In the genomic region with DNA sequence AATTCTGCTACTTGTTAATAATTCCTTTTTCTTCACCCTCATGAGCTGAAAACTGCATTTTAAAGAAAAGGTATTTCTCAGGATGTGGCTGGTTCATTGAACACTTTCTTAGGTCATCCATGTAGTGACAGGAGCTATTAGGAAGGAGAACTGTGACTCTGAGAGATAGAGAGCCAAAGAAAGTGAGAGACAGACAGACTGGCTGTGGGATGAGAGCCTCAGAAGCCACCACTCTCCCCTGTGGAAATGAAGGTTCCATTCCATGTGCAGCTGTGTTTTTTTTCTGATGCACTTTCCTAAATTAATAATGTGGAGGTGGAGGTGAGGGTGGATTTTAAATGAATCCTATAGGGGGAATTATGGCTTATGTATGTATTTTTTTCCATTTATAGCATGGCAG, we compare ENCODE assay signal across 15 cellular contexts.
DNase-seq lines count a peak whose midpoint lies in the region; ATAC-seq and TF ChIP-seq lines count a peak whose summit lies in the region.
"Had no signal": no experiment of that assay in that cellular context is flagged by ENCODE, and none has a peak within 500 bp of the region (broad histone marks: within the 10 kb centered on the region; RNA-seq: fewer than 3 reads in every experiment).

No MANE protein-coding gene starts in this region.

- H3K36me3 ChIP-seq in Karpas-422 (ENCODE audit: insufficient read depth, low read length), result peaks cover 31% of the 10 kb centered on the region
- no peaks in the 10 kb centered on the region for H3K36me3 ChIP-seq in Caco-2 (ENCODE audit: control insufficient read depth, insufficient read depth, low read length)

- H3K4me3 Mint-ChIP-seq in activated T-cell treated with anti-CD3 and anti-CD28 coated beads, Interleukin-2, amount 50 U/mL, for 24 hours, result peak overlapping the region; percentile 77
- H3K4me3 Mint-ChIP-seq in stimulated activated effector memory CD8-positive, alpha-beta T cell treated with anti-CD3 and anti-CD28 coated beads, Interleukin-12 subunit alpha, Interleukin-12 subunit beta, amount 100 ng/mL, for 72 hours, result peak overlapping the region; percentile 88
- no peak overlapping the region for H3K4me3 Mint-ChIP-seq in Caco-2 (ENCODE audit: unreplicated experiment)
- H3K4me3 Mint-ChIP-seq: mesothelial cell of epicardium had no signal

- H3K9me2 ChIP-seq in Karpas-422 (replicated peaks; ENCODE audit: insufficient read depth, low read length), result no peaks in the 10 kb centered on the region

- H3K79me2 ChIP-seq in Karpas-422 (ENCODE audit: low read length), result peaks cover 67% of the 10 kb centered on the region
- H3K79me2 ChIP-seq: parathyroid adenoma had no signal

- peak overlapping the region; percentile 93 for H3K27ac Mint-ChIP-seq in activated T-cell treated with anti-CD3 and anti-CD28 coated beads, Interleukin-2, amount 50 U/mL, for 24 hours
- H3K27ac Mint-ChIP-seq in stimulated activated effector memory CD8-positive, alpha-beta T cell treated with anti-CD3 and anti-CD28 coated beads, Interleukin-12 subunit alpha, Interleukin-12 subunit beta, amount 100 ng/mL, for 72 hours, result peak overlapping the region; percentile 97
- no peak overlapping the region for H3K27ac Mint-ChIP-seq in Caco-2 (ENCODE audit: unreplicated experiment)
- H3K27ac Mint-ChIP-seq: mesothelial cell of epicardium had no signal

- ATAC-seq in stimulated activated effector memory CD8-positive, alpha-beta T cell treated with anti-CD3 and anti-CD28 coated beads, Interleukin-12 subunit alpha, Interleukin-12 subunit beta, amount 100 ng/mL, for 72 hours, result no peak
- ATAC-seq in GM19467 (IDR thresholded peaks at IDR 0.05; ENCODE audit: unreplicated experiment), result no peak

- CTCF ChIA-PET in Caco-2 (lab: Charles Lee), result no interaction called here

- TF ChIP-seq CTCF in Caco-2 (IDR thresholded peaks at IDR 0.05; ENCODE audit: insufficient read depth in 1 of 2, low read depth in 1 of 2, low read length in 1 of 2, severe bottlenecking in 1 of 2, unreplicated experiment in 1 of 2), result no peak

- peak overlapping the region; percentile 89 for H3K9ac ChIP-seq in Karpas-422 (ENCODE audit: low read length)
- H3K9ac ChIP-seq: parathyroid adenoma had no signal

- H3K4me1 ChIP-seq in Karpas-422 (ENCODE audit: low read length) (peaks cover 82% of the 10 kb centered on the region), Caco-2 (no peaks in the 10 kb centered on the region)
- H3K4me1 ChIP-seq: parathyroid adenoma had no signal

- peaks cover 12% of the 10 kb centered on the region; the same call in 1 of the 2 replicates for H4K20me1 ChIP-seq in Karpas-422 (ENCODE audit: insufficient read depth, low read depth, low read length)

- H3K27ac ChIP-seq in Karpas-422 (ENCODE audit: low read length) (peak overlapping the region; percentile 99), angular gyrus (ENCODE audit: low read depth, low read length) (peak overlapping the region; percentile 93)
- H3K27ac ChIP-seq: parathyroid adenoma had no signal

- H3K36me3 Mint-ChIP-seq in activated T-cell treated with anti-CD3 and anti-CD28 coated beads, Interleukin-2, amount 50 U/mL, for 24 hours (ENCODE audit: low read depth), result peaks cover 27% of the 10 kb centered on the region
- H3K36me3 Mint-ChIP-seq in stimulated activated effector memory CD8-positive, alpha-beta T cell treated with anti-CD3 and anti-CD28 coated beads, Interleukin-12 subunit alpha, Interleukin-12 subunit beta, amount 100 ng/mL, for 72 hours, result peaks cover 53% of the 10 kb centered on the region
- H3K36me3 Mint-ChIP-seq in Caco-2 (ENCODE audit: insufficient read depth, unreplicated experiment), result no peaks in the 10 kb centered on the region
- H3K36me3 Mint-ChIP-seq: mesothelial cell of epicardium had no signal

- no peak overlapping the region for H2AFZ ChIP-seq in Karpas-422 (ENCODE audit: low read length)
- H2AFZ ChIP-seq: parathyroid adenoma had no signal

- no peaks in the 10 kb centered on the region for H3K9me3 ChIP-seq in Karpas-422 (ENCODE audit: low read length)
- no peaks in the 10 kb centered on the region for H3K9me3 ChIP-seq in Caco-2

- POLR2A ChIA-PET in Caco-2 (lab: Charles Lee), result no interaction called here

- H3K4me3 ChIP-seq in Karpas-422 (ENCODE audit: low read length) (peak overlapping the region; percentile 79), Caco-2 (ENCODE audit: low read depth, low read length) (no peak overlapping the region)

- H3K27me3 Mint-ChIP-seq in activated T-cell treated with anti-CD3 and anti-CD28 coated beads, Interleukin-2, amount 50 U/mL, for 24 hours, result no peaks in the 10 kb centered on the region
- peaks cover 10% of the 10 kb centered on the region for H3K27me3 Mint-ChIP-seq in Caco-2 (ENCODE audit: insufficient read depth, unreplicated experiment)

- intact Hi-C loops in Caco-2 (cut with micrococcal nuclease; ENCODE audit: unreplicated experiment), result no loop called here

- DNase-seq in activated T-cell treated with anti-CD3 and anti-CD28 coated beads, Interleukin-2, amount 50 U/mL, for 24 hours, result no peak
- DNase-seq in activated T-cell treated with anti-CD3 and anti-CD28 coated beads for 4 hours (no peak), Karpas-422 (peak; percentile 64), Caco-2 (no peak)
- DNase-seq in stimulated activated effector memory CD8-positive, alpha-beta T cell treated with anti-CD3 and anti-CD28 coated beads, Interleukin-12 subunit alpha, Interleukin-12 subunit beta, amount 100 ng/mL, for 72 hours (ENCODE audit: low spot score in 2 of 2), result no peak
- no peak for DNase-seq in stimulated activated CD4-positive, alpha-beta T cell treated with anti-CD3 and anti-CD28 coated beads, Interleukin-4, amount 100 ng/mL, for 1 hour
- DNase-seq: DMS53, foreskin melanocyte, NCI-H1417 treated with DMSO at 0.1 percent for 48 hours, NCI-H524, T1000 had no signal

- BruUV-seq in Caco-2 (replicated peaks; lab: Mats Ljungman, UMichigan), result no TSS peak

- H3K9me3 Mint-ChIP-seq in activated T-cell treated with anti-CD3 and anti-CD28 coated beads, Interleukin-2, amount 50 U/mL, for 24 hours, result no peaks in the 10 kb centered on the region
- H3K9me3 Mint-ChIP-seq in stimulated activated effector memory CD8-positive, alpha-beta T cell treated with anti-CD3 and anti-CD28 coated beads, Interleukin-12 subunit alpha, Interleukin-12 subunit beta, amount 100 ng/mL, for 72 hours, result no peaks in the 10 kb centered on the region
- no peaks in the 10 kb centered on the region for H3K9me3 Mint-ChIP-seq in Caco-2 (ENCODE audit: unreplicated experiment)
- H3K9me3 Mint-ChIP-seq: mesothelial cell of epicardium had no signal

- H3K27me3 ChIP-seq in Karpas-422 (ENCODE audit: low read length) (no peaks in the 10 kb centered on the region), Caco-2 (replicated peaks; ENCODE audit: control insufficient read depth, insufficient read depth, low read length) (no peaks in the 10 kb centered on the region)

- peaks cover 95% of the 10 kb centered on the region for H3K4me1 Mint-ChIP-seq in activated T-cell treated with anti-CD3 and anti-CD28 coated beads, Interleukin-2, amount 50 U/mL, for 24 hours (ENCODE audit: low read depth)
- H3K4me1 Mint-ChIP-seq in stimulated activated effector memory CD8-positive, alpha-beta T cell treated with anti-CD3 and anti-CD28 coated beads, Interleukin-12 subunit alpha, Interleukin-12 subunit beta, amount 100 ng/mL, for 72 hours, result peaks cover 92% of the 10 kb centered on the region
- H3K4me1 Mint-ChIP-seq in Caco-2 (ENCODE audit: low read depth, unreplicated experiment), result no peaks in the 10 kb centered on the region

- peak overlapping the region; percentile 88 for H3K4me2 ChIP-seq in Karpas-422 (ENCODE audit: low read depth, low read length, poor library complexity, severe bottlenecking)
